ENCODE assay signal across 33 cellular contexts in the genomic region with DNA sequence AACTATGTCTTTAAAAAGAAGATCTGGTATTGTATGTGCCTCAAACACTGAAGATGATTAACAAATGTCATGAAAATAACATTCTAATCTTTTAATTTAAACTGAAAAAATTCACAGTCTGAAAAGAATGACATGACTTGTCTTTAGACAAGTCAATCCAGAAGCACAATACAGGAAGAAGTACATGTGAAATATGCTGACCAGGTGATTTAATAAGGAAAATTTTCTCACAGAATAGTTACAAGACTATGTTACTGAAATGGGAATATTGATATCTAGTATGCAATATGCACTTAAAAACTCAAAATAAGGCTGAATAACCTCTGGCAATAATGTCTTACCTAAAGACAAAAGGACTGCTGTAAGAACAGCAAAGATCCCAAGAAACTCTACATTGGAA.
"Had no signal": no experiment of that assay in that cellular context is flagged by ENCODE, and none has a peak within 500 bp of the region (broad histone marks: within the 10 kb centered on the region; RNA-seq: fewer than 3 reads in every experiment).

No MANE protein-coding gene starts in this region.

- H3K9me3 ChIP-seq: adrenal gland, body of pancreas, breast epithelium had no signal

- ATAC-seq: activated CD8-positive, alpha-beta T cell treated with anti-CD3 and anti-CD28 coated beads for 36 hours; activated naive CD4-positive, alpha-beta T cell treated with anti-CD3 and anti-CD28 coated beads, Interleukin-2, amount 50 U/mL, for 72 hours; activated T-cell treated with anti-CD3 and anti-CD28 coated beads, Interleukin-2, amount 50 U/mL, for 4 hours; activated T-cell treated with anti-CD3 and anti-CD28 coated beads, Interleukin-2, amount 50 U/mL, for 72 hours; activated T-helper 17 cell treated with anti-CD3 and anti-CD28 coated beads, Interleukin-2, amount 50 U/mL, for 72 hours; body of pancreas had no signal

- H3K36me3 ChIP-seq: adrenal gland, brain microvascular endothelial cell, breast epithelium had no signal

- DNase-seq: activated B cell treated with CpG ODN at 0.5 μM for 24 hours; activated CD4-positive, alpha-beta memory T cell treated with anti-CD3 and anti-CD28 coated beads for 36 hours; activated CD4-positive, alpha-beta T cell treated with anti-CD3 and anti-CD28 coated beads for 4 hours; activated CD4-positive, alpha-beta T cell treated with anti-CD3 and anti-CD28 coated beads, Interleukin-2, amount 10 ng/mL, durations not matched to agents 24 days and 14 days; activated CD4-positive, alpha-beta T cell treated with anti-CD3 and anti-CD28 coated beads, Interleukin-2, amount 50 U/mL, for 1 hour; activated CD4-positive, alpha-beta T cell treated with anti-CD3 and anti-CD28 coated beads, Interleukin-2, amount 50 U/mL, for 4 hours; activated CD4-positive, CD25-positive, alpha-beta regulatory T cell treated with anti-CD3 and anti-CD28 coated beads, Interleukin-2, amount 50 U/mL, for 72 hours; activated CD8-positive, alpha-beta memory T cell treated with anti-CD3 and anti-CD28 coated beads, Interleukin-2, amount 50 U/mL, for 4 hours; activated CD8-positive, alpha-beta T cell treated with anti-CD3 and anti-CD28 coated beads for 36 hours; activated effector memory CD4-positive, alpha-beta T cell treated with anti-CD3 and anti-CD28 coated beads, Interleukin-2, amount 50 U/mL, for 16 hours; activated gamma-delta T cell treated with Interleukin-2 at 50 U/mL for 16 hours; activated naive CD4-positive, alpha-beta T cell; activated naive CD4-positive, alpha-beta T cell treated with anti-CD3 and anti-CD28 coated beads for 36 hours; activated naive CD4-positive, alpha-beta T cell treated with anti-CD3 and anti-CD28 coated beads, Interleukin-2, amount 50 U/mL, for 16 hours; activated naive CD8-positive, alpha-beta T cell treated with anti-CD3 and anti-CD28 coated beads for 36 hours; activated T-cell treated with anti-CD3 and anti-CD28 coated beads for 4 hours; activated T-cell treated with anti-CD3 and anti-CD28 coated beads, Interleukin-2, amount 50 U/mL, for 1 hour; activated T-cell treated with anti-CD3 and anti-CD28 coated beads, Interleukin-2, amount 50 U/mL, for 4 hours; activated T-cell treated with anti-CD3 and anti-CD28 coated beads, Interleukin-2, amount 50 U/mL, for 72 hours; adrenal gland; amniotic stem cell; aorta; body of pancreas; brain microvascular endothelial cell; central memory CD4-positive, alpha-beta T cell; T-helper 2 cell; T-helper 9 cell had no signal

- H3K27me3 ChIP-seq: adrenal gland, body of pancreas, brain microvascular endothelial cell, breast epithelium had no signal

- FAIRE-seq: astrocyte, TTC549 had no signal

- H3K27ac ChIP-seq: adrenal gland, brain microvascular endothelial cell, breast epithelium, VCaP had no signal

- H3K4me3 ChIP-seq: adrenal gland, body of pancreas, breast epithelium had no signal
